ENCODE assay signal across 28 cellular contexts in genomic region chr6:54043360-54043759, GRCh38.
"Had no signal": no experiment of that assay in that cellular context is flagged by ENCODE, and none has a peak within 500 bp of the region (broad histone marks: within the 10 kb centered on the region; RNA-seq: fewer than 3 reads in every experiment).

No MANE protein-coding gene starts in this region.

- H3K4me3 Mint-ChIP-seq: endodermal cell; naive B cell; natural killer cell treated with Interleukin-12 subunit alpha and Interleukin-12 subunit beta and Interleukin-15 and Interleukin-18, amount 100 ng/mL, for 72 hours; neural crest cell; stimulated activated effector memory CD8-positive, alpha-beta T cell treated with anti-CD3 and anti-CD28 coated beads, Interleukin-12 subunit alpha, Interleukin-12 subunit beta, amount 100 ng/mL, for 72 hours; type B pancreatic cell had no signal

- H3K9me3 ChIP-seq: gastroesophageal sphincter, heart left ventricle, lower lobe of right lung, neutrophil, prostate gland, testis, tibial artery had no signal

- H3K27me3 ChIP-seq: gastroesophageal sphincter, heart left ventricle, hepatocyte, left lung, neutrophil, testis, tibial artery had no signal

- ATAC-seq: esophagus mucosa; gastroesophageal sphincter; left lung; lower lobe of right lung; natural killer cell treated with Interleukin-12 subunit alpha and Interleukin-12 subunit beta and Interleukin-15 and Interleukin-18, amount 100 ng/mL, for 72 hours; sciatic nerve; stimulated activated effector memory CD8-positive, alpha-beta T cell treated with anti-CD3 and anti-CD28 coated beads, Interleukin-12 subunit alpha, Interleukin-12 subunit beta, amount 100 ng/mL, for 72 hours had no signal

- DNase-seq: cerebellar nuclear complex; effector CD8-positive, alpha-beta T cell; endodermal cell; foreskin fibroblast; heart left ventricle; left cardiac atrium; left lung; lower lobe of right lung; naive B cell; stimulated activated CD4-positive, alpha-beta T cell treated with anti-CD3 and anti-CD28 coated beads, Interleukin-12 subunit alpha, Interleukin-12 subunit beta, amount 100 ng/mL, for 4 hours; stimulated activated CD4-positive, alpha-beta T cell treated with anti-CD3 and anti-CD28 coated beads, Interleukin-1b, Interleukin-23, amount 100 ng/mL, for 48 hours; stimulated activated CD4-positive, alpha-beta T cell treated with anti-CD3 and anti-CD28 coated beads, Interleukin-4, amount 100 ng/mL, for 1 hour; stimulated activated naive CD4-positive, alpha-beta T cell treated with Interleukin-2 at 50 U/mL for 16 hours; substantia nigra; testis; tibial artery had no signal

- H3K36me3 ChIP-seq: gastroesophageal sphincter, heart left ventricle, left lung, lower lobe of right lung, neutrophil, prostate gland, tibial artery had no signal

- H3K9me3 Mint-ChIP-seq: endodermal cell; natural killer cell treated with Interleukin-12 subunit alpha and Interleukin-12 subunit beta and Interleukin-15 and Interleukin-18, amount 100 ng/mL, for 72 hours; neural crest cell; stimulated activated effector memory CD8-positive, alpha-beta T cell treated with anti-CD3 and anti-CD28 coated beads, Interleukin-12 subunit alpha, Interleukin-12 subunit beta, amount 100 ng/mL, for 72 hours had no signal

- H3K4me3 ChIP-seq: gastroesophageal sphincter, heart left ventricle, hepatocyte, left lung, lower lobe of right lung, prostate gland, smooth muscle cell, testis, tibial artery had no signal

- H3K4me1 ChIP-seq: gastroesophageal sphincter, left lung, lower lobe of right lung, prostate gland, testis, tibial artery had no signal

- H3K4me1 Mint-ChIP-seq: endodermal cell; naive B cell; neural crest cell; stimulated activated effector memory CD8-positive, alpha-beta T cell treated with anti-CD3 and anti-CD28 coated beads, Interleukin-12 subunit alpha, Interleukin-12 subunit beta, amount 100 ng/mL, for 72 hours had no signal

- H3K27ac Mint-ChIP-seq: endodermal cell; natural killer cell treated with Interleukin-12 subunit alpha and Interleukin-12 subunit beta and Interleukin-15 and Interleukin-18, amount 100 ng/mL, for 72 hours; stimulated activated effector memory CD8-positive, alpha-beta T cell treated with anti-CD3 and anti-CD28 coated beads, Interleukin-12 subunit alpha, Interleukin-12 subunit beta, amount 100 ng/mL, for 72 hours; type B pancreatic cell had no signal

- H3K27ac ChIP-seq: epithelial cell of prostate, gastroesophageal sphincter, hepatocyte, left lung, lower lobe of right lung, neutrophil, prostate gland, testis, tibial artery had no signal
